Comparison of ENCODE assay signal across 10 cellular contexts in genomic region chr18:47184419-47185050, GRCh38. TPM values are rescaled to one million over a fixed set of nuclear protein-coding genes. Genes with fewer than 3 reads are reported as not detected.
DNase-seq lines count a peak whose midpoint lies in the region; ATAC-seq and TF ChIP-seq lines count a peak whose summit lies in the region.
"Had no signal": no experiment of that assay in that cellular context is flagged by ENCODE, and none has a peak within 500 bp of the region (broad histone marks: within the 10 kb centered on the region; RNA-seq: fewer than 3 reads in every experiment).

No MANE protein-coding gene starts in this region.

- H3K4me3 Mint-ChIP-seq in CD14-positive monocyte, result peak overlapping the region in 1 of 2 donors; percentile 69
- H3K4me3 Mint-ChIP-seq in GM23338, result no peak overlapping the region
- H3K4me3 Mint-ChIP-seq: central memory CD8-positive, alpha-beta T cell; stimulated activated naive B cell treated with anti-CD40 and anti-IgM and Interleukin-4, amounts not matched to agents 10 μg/mL and 1 μg/mL and 100 μg/mL, for 72 hours had no signal

- H3K36me3 Mint-ChIP-seq in CD14-positive monocyte (no peaks in the 10 kb centered on the region), GM23338 (ENCODE audit: low read depth) (peaks cover 14% of the 10 kb centered on the region; the same call in 2 of the 3 replicates)

- no peak for ATAC-seq in GM23338
- ATAC-seq in HG03378 (IDR thresholded peaks at IDR 0.05; ENCODE audit: unreplicated experiment), result no peak
- ATAC-seq in HG02610 (IDR thresholded peaks at IDR 0.05; ENCODE audit: unreplicated experiment), result no peak
- ATAC-seq: stimulated activated naive B cell treated with anti-CD40 and anti-IgM and Interleukin-4, amounts not matched to agents 10 μg/mL and 1 μg/mL and 100 μg/mL, for 72 hours had no signal

- intact Hi-C loops in CD14-positive monocyte (cut with micrococcal nuclease) (no loop called here), posterior cingulate gyrus (cut with DNase I) (no loop called here)

- H3K27ac Mint-ChIP-seq in CD14-positive monocyte (peak overlapping the region in 4 of 7 donors; percentile 21 to 64 (median 61)), GM23338 (no peak overlapping the region)
- H3K27ac Mint-ChIP-seq: stimulated activated naive B cell treated with anti-CD40 and anti-IgM and Interleukin-4, amounts not matched to agents 10 μg/mL and 1 μg/mL and 100 μg/mL, for 72 hours had no signal

- H3K4me2 ChIP-seq in GM23338, result no peak overlapping the region

- TF ChIP-seq CTCF in CD14-positive monocyte (IDR thresholded peaks at IDR 0.05) (no peak), GM23338 (conservative IDR thresholded peaks at IDR 0.05; ENCODE audit: low read depth in 2 of 2) (no peak), fibroblast of villous mesenchyme (IDR thresholded peaks at IDR 0.05; ENCODE audit: insufficient read depth, low read depth, low read length) (no peak)

- no peaks in the 10 kb centered on the region for H3F3A ChIP-seq in GM23338 (replicated peaks; ENCODE audit: low read depth)

- no peaks in the 10 kb centered on the region for H3K9me2 ChIP-seq in GM23338 (ENCODE audit: insufficient read depth)

- H3K79me2 ChIP-seq in GM23338 (replicated peaks; ENCODE audit: insufficient read depth), result no peaks in the 10 kb centered on the region

- no peaks in the 10 kb centered on the region for H3K27me3 ChIP-seq in GM23338 (ENCODE audit: insufficient read depth)

- H3K4me3 ChIP-seq in GM23338, result no peak overlapping the region
- H3K4me3 ChIP-seq in fibroblast of villous mesenchyme (ENCODE audit: low read depth, low read length), result no peak overlapping the region

- no peaks in the 10 kb centered on the region for H3K36me3 ChIP-seq in GM23338 (ENCODE audit: insufficient read depth)

- H2AFZ ChIP-seq in GM23338, result no peak overlapping the region

- peaks cover 2% of the 10 kb centered on the region for H3K4me1 Mint-ChIP-seq in CD14-positive monocyte
- H3K4me1 Mint-ChIP-seq in GM23338, result no peaks in the 10 kb centered on the region; the same call in 2 of the 3 replicates
- H3K4me1 Mint-ChIP-seq: central memory CD8-positive, alpha-beta T cell; stimulated activated naive B cell treated with anti-CD40 and anti-IgM and Interleukin-4, amounts not matched to agents 10 μg/mL and 1 μg/mL and 100 μg/mL, for 72 hours had no signal

- no peak overlapping the region for H3K27ac ChIP-seq in GM23338 (ENCODE audit: low read depth)

- H4K20me1 ChIP-seq in GM23338 (replicated peaks; ENCODE audit: insufficient read depth), result no peaks in the 10 kb centered on the region

- DNase-seq in CD14-positive monocyte (ENCODE audit: low spot score), result no peak
- DNase-seq in GM23338 (ENCODE audit: low spot score), result peak; percentile 51
- peak; percentile 84 for DNase-seq in RPMI7951 (ENCODE audit: low read depth)
- DNase-seq in fibroblast of villous mesenchyme (ENCODE audit: low read depth), result peak; percentile 63
- no peak for DNase-seq in SW480 (ENCODE audit: low spot score)
- no peak for DNase-seq in posterior cingulate gyrus
- DNase-seq: stimulated activated naive B cell treated with anti-CD40 and anti-IgM and Interleukin-4, amounts not matched to agents 10 μg/mL and 1 μg/mL and 100 μg/mL, for 72 hours had no signal

- H3K9me3 Mint-ChIP-seq in CD14-positive monocyte (peaks cover 0 to 30% (median 25%) of the 10 kb centered on the region in 7 donors), GM23338 (peaks cover 23% of the 10 kb centered on the region)

- H3K27me3 Mint-ChIP-seq in CD14-positive monocyte (ENCODE audit: low read depth in 3 of 3), result peaks cover 2 to 10% (median 8%) of the 10 kb centered on the region in 3 donors
- peaks cover 5% of the 10 kb centered on the region for H3K27me3 Mint-ChIP-seq in GM23338 (ENCODE audit: insufficient read depth, low read depth, poor library complexity)

- H3K4me1 ChIP-seq in GM23338 (ENCODE audit: insufficient read depth), result 0 out of 2 replicates have a peak, but pooled peaks cover 3% of the 10 kb centered on the region

TF ChIP-seq in GM23338, 12 proteins besides CTCF, POLR2A, EP300 and RAD21 (continues in another document):
- no peak for TF ChIP-seq POLR2AphosphoS5 (IDR thresholded peaks at IDR 0.05; ENCODE audit: low read depth)
- no peak for TF ChIP-seq JUNB (IDR thresholded peaks at IDR 0.05; ENCODE audit: unreplicated experiment)
- no peak for TF ChIP-seq ETS1 (IDR thresholded peaks at IDR 0.05)
- no peak for TF ChIP-seq REST (IDR thresholded peaks at IDR 0.05; ENCODE audit: unreplicated experiment)
- no peak for TF ChIP-seq STAT1 (IDR thresholded peaks at IDR 0.05; ENCODE audit: unreplicated experiment)

RNA-seq across cellular contexts. Expression of gene IER3IP1, which starts 8.4 kb away (rescaled TPM):
- polyA plus RNA-seq in CD14-positive monocyte, result 10 to 100 TPM; 14.4 to 17.2 TPM
- 10.6 and 12.2 TPM in 2 replicates for total RNA-seq in GM23338 (2014; rRNA removed; shearing (Covaris generic))
- polyA plus RNA-seq in GM23338 (2016; fragmentation: Nextera tagmentation; extraction: Ambion mirVana), result 24.0 TPM in 2 replicates
- 39.5 and 41.3 TPM in 2 replicates for total RNA-seq in RPMI7951 (2014; rRNA removed; shearing (Covaris generic))
- 24.5 and 27.6 TPM in 2 replicates for total RNA-seq in fibroblast of villous mesenchyme

RNA-seq across cellular contexts. Expression of gene HDHD2, which starts 34.2 kb away (rescaled TPM):
- polyA plus RNA-seq in CD14-positive monocyte (10 to 100 TPM; 30.6 to 38.1 TPM), GM23338 (2016; fragmentation: Nextera tagmentation; extraction: Ambion mirVana) (17.3 and 25.9 TPM in 2 replicates)
- 26.8 and 32.2 TPM in 2 replicates for total RNA-seq in GM23338 (2014; rRNA removed; shearing (Covaris generic))
- total RNA-seq in RPMI7951 (2014; rRNA removed; shearing (Covaris generic)), result 15.1 and 16.8 TPM in 2 replicates
- 16.1 and 17.3 TPM in 2 replicates for total RNA-seq in fibroblast of villous mesenchyme

Comparison
In these comparisons a context has a peak if more than half of its experiments do, and no peak if none do; other contexts are left out.
1. DNase-seq: peak in GM23338 (single experiment), RPMI7951 (single experiment) and fibroblast of villous mesenchyme (single experiment); none in CD14-positive monocyte (single experiment), SW480 (single experiment) and posterior cingulate gyrus (0 of 10).